8 cellular contexts compared by ENCODE assay signal in genomic region chr5:82278711-82279370, GRCh38. TPM values are rescaled to one million over a fixed set of nuclear protein-coding genes. Genes with fewer than 3 reads are reported as not detected.
A peak's percentile ranks its signal among the peaks of the same experiment; 100 is the strongest.
DNase-seq lines count a peak whose midpoint lies in the region; ATAC-seq and TF ChIP-seq lines count a peak whose summit lies in the region.

No MANE protein-coding gene starts in this region.

- H2BK12ac ChIP-seq in mesenchymal stem cell (ENCODE audit: low read length in 2 of 2) = no peak overlapping the region

- H4K91ac ChIP-seq in mesenchymal stem cell (ENCODE audit: low read length) = no peak overlapping the region

- no peak overlapping the region for H2AFZ ChIP-seq in mesenchymal stem cell (ENCODE audit: low read depth, low read length)

- H3K4me3 ChIP-seq in mesenchymal stem cell (ENCODE audit: insufficient read depth in 1 of 2, low read depth in 1 of 2, low read length in 2 of 2) (peak overlapping the region in 1 of 2 experiments; percentile 97), upper lobe of right lung (peak overlapping the region; percentile 77)

- H3K36me3 ChIP-seq in mesenchymal stem cell (ENCODE audit: control insufficient read depth in 1 of 2, insufficient read depth in 2 of 2, low read depth in 1 of 2, low read length in 2 of 2) = peaks cover 14 to 31% of the 10 kb centered on the region in 2 experiments
- peaks cover 30% of the 10 kb centered on the region for H3K36me3 ChIP-seq in upper lobe of right lung

- H2BK15ac ChIP-seq in mesenchymal stem cell (ENCODE audit: low read depth, poor library complexity, severe bottlenecking) = no peak overlapping the region

- TSS peak; percentile 94 for BruUV-seq in MCF 10A (replicated peaks; lab: Mats Ljungman, UMichigan)

- H3K9me3 Mint-ChIP-seq in activated naive CD4-positive, alpha-beta T cell treated with anti-CD3 and anti-CD28 coated beads for 36 hours = no peaks in the 10 kb centered on the region
- no peaks in the 10 kb centered on the region for H3K9me3 Mint-ChIP-seq in MCF 10A (ENCODE audit: unreplicated experiment)

- H3K27me3 Mint-ChIP-seq in activated naive CD4-positive, alpha-beta T cell treated with anti-CD3 and anti-CD28 coated beads for 36 hours (ENCODE audit: low read depth) = no peaks in the 10 kb centered on the region
- no peaks in the 10 kb centered on the region for H3K27me3 Mint-ChIP-seq in MCF 10A (ENCODE audit: insufficient read depth, unreplicated experiment)

- H3K36me3 Mint-ChIP-seq in activated naive CD4-positive, alpha-beta T cell treated with anti-CD3 and anti-CD28 coated beads for 36 hours (ENCODE audit: low read depth) = peaks cover 43% of the 10 kb centered on the region
- peaks cover 50% of the 10 kb centered on the region for H3K36me3 Mint-ChIP-seq in MCF 10A (ENCODE audit: insufficient read depth, unreplicated experiment)

- no peak overlapping the region for H4K8ac ChIP-seq in mesenchymal stem cell (ENCODE audit: low read length)

- H3K4me2 ChIP-seq in mesenchymal stem cell (ENCODE audit: low read length, poor library complexity, severe bottlenecking) = peak overlapping the region; percentile 68

- POLR2A ChIA-PET in MCF 10A (lab: Yijun Ruan, JAX) = interaction anchor here (0.5 to 2.2 kb wide), 18 partner anchors 9 to 1197 kb away, joined by 3 to 11 read pairs (median 4); no protein-coding TSS in a partner anchor

- CTCF ChIA-PET in activated naive CD4-positive, alpha-beta T cell treated with anti-CD3 and anti-CD28 coated beads for 36 hours (lab: Charles Lee) = interaction anchor here (0.5 to 1.1 kb wide), 2 partner anchors 8 to 20 kb away, joined by 3 read pairs; no protein-coding TSS in a partner anchor
- CTCF ChIA-PET in MCF 10A (lab: Yijun Ruan, JAX) = interaction anchor here (0.6 to 1.4 kb wide), 6 partner anchors 9 to 952 kb away, joined by 3 to 4 read pairs (median 3); no protein-coding TSS in a partner anchor

- H2AK5ac ChIP-seq in mesenchymal stem cell (ENCODE audit: low read length, severe bottlenecking) = no peak overlapping the region

- H3K27ac Mint-ChIP-seq in activated naive CD4-positive, alpha-beta T cell treated with anti-CD3 and anti-CD28 coated beads for 36 hours = peak overlapping the region; percentile 99
- peak overlapping the region; percentile 99 for H3K27ac Mint-ChIP-seq in MCF 10A (ENCODE audit: low read depth, unreplicated experiment)

- H3K4me1 ChIP-seq in mesenchymal stem cell (ENCODE audit: control insufficient read depth, insufficient read depth, low read depth, low read length) (peaks cover 6% of the 10 kb centered on the region), upper lobe of right lung (peaks cover 16% of the 10 kb centered on the region)

- intact Hi-C loops in activated naive CD4-positive, alpha-beta T cell treated with anti-CD3 and anti-CD28 coated beads for 36 hours (cut with micrococcal nuclease) = loop anchor here (1.0 to 5.0 kb wide), 8 partner anchors 78 to 978 kb away; partner anchors contain the start of genes ATG10, SSBP2, TMEM167A and XRCC4
- intact Hi-C loops in MCF 10A (cut with micrococcal nuclease) = loop anchor here (5.0 kb wide), 1 partner anchor 128 kb away; no protein-coding TSS in a partner anchor
- intact Hi-C loops in upper lobe of right lung (cut with DNase I) = no loop called here

- H3K9ac ChIP-seq in mesenchymal stem cell (ENCODE audit: low read length) = peak overlapping the region; percentile 99

- H3K27ac ChIP-seq in mesenchymal stem cell (ENCODE audit: low read length, poor library complexity, severe bottlenecking) = no peak overlapping the region
- peak overlapping the region; percentile 81 for H3K27ac ChIP-seq in upper lobe of right lung

- H3K9me3 ChIP-seq in mesenchymal stem cell (ENCODE audit: control insufficient read depth, low read length) (no peaks in the 10 kb centered on the region), upper lobe of right lung (no peaks in the 10 kb centered on the region)

- no peak overlapping the region for H3K23ac ChIP-seq in mesenchymal stem cell (ENCODE audit: low read length in 2 of 2)

- peaks cover 10% of the 10 kb centered on the region for H3K79me1 ChIP-seq in mesenchymal stem cell (replicated peaks; ENCODE audit: low read length, poor library complexity, severe bottlenecking)

- peak overlapping the region; percentile 95 for H3K4me3 Mint-ChIP-seq in activated naive CD4-positive, alpha-beta T cell treated with anti-CD3 and anti-CD28 coated beads for 36 hours
- peak overlapping the region; percentile 96 for H3K4me3 Mint-ChIP-seq in MCF 10A (ENCODE audit: unreplicated experiment)

- ATAC-seq in upper lobe of right lung (no peak), HG03439 (IDR thresholded peaks at IDR 0.05; ENCODE audit: unreplicated experiment) (no peak), HG02981 (IDR thresholded peaks at IDR 0.05; ENCODE audit: unreplicated experiment) (no peak)

- 88% methylated on average over 15 of the region's 19 CpGs for WGBS in mesenchymal stem cell

- H3K4ac ChIP-seq in mesenchymal stem cell (ENCODE audit: low read depth in 1 of 2, low read length in 2 of 2) = no peak overlapping the region

- no peak overlapping the region for H3K14ac ChIP-seq in mesenchymal stem cell (ENCODE audit: low read length in 2 of 2)

- no peak overlapping the region for H3K18ac ChIP-seq in mesenchymal stem cell (ENCODE audit: low read depth in 1 of 2, low read length in 2 of 2)

- no peaks in the 10 kb centered on the region for H3K27me3 ChIP-seq in mesenchymal stem cell (ENCODE audit: control insufficient read depth in 1 of 2, insufficient read depth in 1 of 2, low read length in 2 of 2)
- no peaks in the 10 kb centered on the region for H3K27me3 ChIP-seq in upper lobe of right lung

- H2BK5ac ChIP-seq in mesenchymal stem cell (ENCODE audit: low read depth, low read length, poor library complexity, severe bottlenecking) = no peak overlapping the region

- peaks cover 39% of the 10 kb centered on the region for H3K4me1 Mint-ChIP-seq in activated naive CD4-positive, alpha-beta T cell treated with anti-CD3 and anti-CD28 coated beads for 36 hours (ENCODE audit: low read depth)
- peaks cover 19% of the 10 kb centered on the region for H3K4me1 Mint-ChIP-seq in MCF 10A (ENCODE audit: insufficient read depth, unreplicated experiment)

- no peak overlapping the region for H2BK120ac ChIP-seq in mesenchymal stem cell (ENCODE audit: low read depth, low read length)

- no peak for TF ChIP-seq CTCF in MCF 10A (IDR thresholded peaks at IDR 0.05; ENCODE audit: unreplicated experiment)
- no peak for TF ChIP-seq CTCF in upper lobe of right lung (IDR thresholded peaks at IDR 0.05)

- DNase-seq in activated naive CD4-positive, alpha-beta T cell treated with anti-CD3 and anti-CD28 coated beads for 36 hours = no peak
- DNase-seq in activated naive CD4-positive, alpha-beta T cell treated with Interleukin-2 at 50 U/mL for 16 hours = no peak
- DNase-seq in MCF 10A (ENCODE audit: unreplicated experiment) (no peak), mesenchymal stem cell (no peak), upper lobe of right lung (no peak), NCI-H146 (lab: John Stamatoyannopoulos, UW) (no peak)

RNA-seq across cellular contexts. Expression of gene RPS23, which starts 0.7 kb away (rescaled TPM):
- total RNA-seq in activated naive CD4-positive, alpha-beta T cell treated with anti-CD3 and anti-CD28 coated beads for 36 hours = 1,000 to 10,000 TPM; 3,081 to 3,109 TPM
- total RNA-seq in MCF 10A (2022) (2,870 and 3,151 TPM in 2 replicates), upper lobe of right lung (1,379 TPM)
- 2,982 TPM for polyA plus RNA-seq in mesenchymal stem cell (2013, experiment 1 of 2)
- 3,039 TPM for polyA plus RNA-seq in mesenchymal stem cell (2013, experiment 2 of 2)
